ENCODE assay signal across 1 cellular context in genomic region chr12:114672817-114673168, GRCh38.
TF ChIP-seq lines count a peak whose summit lies in the region.

No MANE protein-coding gene starts in this region.

TF ChIP-seq in SK-N-SH treated with all-trans-retinoic acid at 6 μM for 48 hours, 23 proteins besides CTCF, POLR2A, EP300 and RAD21 (continued from another document):
- TF ChIP-seq PATZ1 (CRISPR knock-in tag; IDR thresholded peaks at IDR 0.05; ENCODE audit: borderline replicate concordance) = no peak
- TF ChIP-seq PPARA (CRISPR knock-in tag; IDR thresholded peaks at IDR 0.05; ENCODE audit: borderline replicate concordance) = no peak
- no peak for TF ChIP-seq ZNF565 (CRISPR knock-in tag; conservative IDR thresholded peaks at IDR 0.05; ENCODE audit: low read depth)
- no peak for TF ChIP-seq ZNF70 (CRISPR knock-in tag; IDR thresholded peaks at IDR 0.05)
- no peak for TF ChIP-seq CSRNP3 (CRISPR knock-in tag; IDR thresholded peaks at IDR 0.05)
